In the genomic region with DNA sequence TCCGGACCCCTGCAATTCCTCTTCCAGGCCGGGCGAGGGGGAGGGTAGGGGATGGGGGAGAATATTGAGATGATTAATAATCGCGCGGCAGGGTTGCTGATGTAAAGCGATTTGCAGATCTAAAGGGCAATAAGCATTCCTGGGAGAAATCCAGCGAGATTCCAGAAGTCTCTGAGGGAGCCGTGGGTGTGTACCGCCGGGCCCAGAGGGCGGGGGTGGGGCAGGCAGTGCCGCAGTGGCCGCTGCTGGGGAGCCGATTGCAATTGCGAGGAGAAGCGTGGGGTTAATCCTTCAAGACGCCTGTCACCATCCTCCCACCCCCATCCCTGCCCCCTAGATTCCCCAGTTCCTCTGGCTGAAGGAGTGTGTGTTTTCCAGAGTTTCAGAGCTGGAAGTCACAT, we compare ENCODE assay signal across 8 cellular contexts. TPM values are rescaled to one million over a fixed set of nuclear protein-coding genes. Genes with fewer than 3 reads are reported as not detected.
DNase-seq lines count a peak whose midpoint lies in the region; ATAC-seq and TF ChIP-seq lines count a peak whose summit lies in the region.

No MANE protein-coding gene starts in this region.

- H3K9me3 ChIP-seq in SJCRH30 (replicated peaks) (no peaks in the 10 kb centered on the region), lung (ENCODE audit: control insufficient read depth in 2 of 2, insufficient read depth in 1 of 2, low read length in 1 of 2) (no peaks in the 10 kb centered on the region), subcutaneous abdominal adipose tissue (ENCODE audit: control insufficient read depth in 5 of 5, low read length in 5 of 5) (no peaks in the 10 kb centered on the region)
- H3K9me3 ChIP-seq in effector memory CD4-positive, alpha-beta T cell (ENCODE audit: control insufficient read depth, low read length), result no peaks in the 10 kb centered on the region

- H3K27me3 Mint-ChIP-seq in activated CD4-positive, alpha-beta T cell treated with anti-CD3 and anti-CD28 coated beads for 36 hours, result no peaks in the 10 kb centered on the region

- no peaks in the 10 kb centered on the region for H3K36me3 Mint-ChIP-seq in activated CD4-positive, alpha-beta T cell treated with anti-CD3 and anti-CD28 coated beads for 36 hours (ENCODE audit: low read depth)

- H3K9ac ChIP-seq in subcutaneous abdominal adipose tissue (ENCODE audit: low read length in 5 of 5), result peak overlapping the region; percentile 78 to 92 (median 82)

- H3K4me3 Mint-ChIP-seq in activated CD4-positive, alpha-beta T cell treated with anti-CD3 and anti-CD28 coated beads for 36 hours, result peak overlapping the region; percentile 69

- POLR2A ChIA-PET in activated CD4-positive, alpha-beta T cell treated with anti-CD3 and anti-CD28 coated beads for 36 hours (lab: Charles Lee), result interaction anchor here (1.6 to 2.1 kb wide), 2 partner anchors 11 to 48 kb away, joined by 6 to 7 read pairs; no protein-coding TSS in a partner anchor

- H3K27me3 ChIP-seq in SJCRH30 (no peaks in the 10 kb centered on the region), lung (ENCODE audit: control insufficient read depth, insufficient read depth) (no peaks in the 10 kb centered on the region), subcutaneous abdominal adipose tissue (ENCODE audit: control insufficient read depth in 5 of 5, insufficient read depth in 4 of 5, low read length in 5 of 5) (no peaks in the 10 kb centered on the region)
- H3K27me3 ChIP-seq in effector memory CD4-positive, alpha-beta T cell (replicated peaks; ENCODE audit: control insufficient read depth, insufficient read depth, low read length, poor library complexity, severe bottlenecking), result no peaks in the 10 kb centered on the region

- no peaks in the 10 kb centered on the region for H3K9me3 Mint-ChIP-seq in activated CD4-positive, alpha-beta T cell treated with anti-CD3 and anti-CD28 coated beads for 36 hours (ENCODE audit: low read depth)

- peak; percentile 55 for DNase-seq in activated CD4-positive, alpha-beta T cell treated with anti-CD3 and anti-CD28 coated beads for 36 hours
- no peak for DNase-seq in activated CD4-positive, alpha-beta T cell treated with anti-CD3 and anti-CD28 coated beads for 1 hour
- peak; percentile 21 to 40 for DNase-seq in SJCRH30
- DNase-seq in effector memory CD4-positive, alpha-beta T cell, result no peak
- peak; percentile 69 for DNase-seq in lung (ENCODE audit: low spot score)
- DNase-seq in HPDE6-E6E7 (ENCODE audit: extremely low spot score), result no peak

- 1 to 2% methylated on average over 17 to 18 of the region's 18 CpGs for WGBS in lung, 2 donors

- peaks cover 22% of the 10 kb centered on the region for H3K4me1 Mint-ChIP-seq in activated CD4-positive, alpha-beta T cell treated with anti-CD3 and anti-CD28 coated beads for 36 hours

- TF ChIP-seq CTCF in lung (IDR thresholded peaks at IDR 0.05; ENCODE audit: control extremely low read depth, extremely low read depth), result no peak

- no peaks in the 10 kb centered on the region for H3K4me1 ChIP-seq in SJCRH30
- H3K4me1 ChIP-seq in effector memory CD4-positive, alpha-beta T cell (ENCODE audit: control insufficient read depth, insufficient read depth, low read length, poor library complexity, severe bottlenecking), result peaks cover 20% of the 10 kb centered on the region
- H3K4me1 ChIP-seq in lung (ENCODE audit: control insufficient read depth in 2 of 2, insufficient read depth in 2 of 2, low read length in 2 of 2), result peaks cover 3 to 12% of the 10 kb centered on the region in 2 donors
- H3K4me1 ChIP-seq in subcutaneous abdominal adipose tissue (ENCODE audit: control insufficient read depth in 5 of 5, insufficient read depth in 5 of 5, low read length in 5 of 5), result peaks cover 15 to 64% (median 46%) of the 10 kb centered on the region in 5 donors

- H3K27ac ChIP-seq in SJCRH30 (no peak overlapping the region), lung (ENCODE audit: low read depth in 1 of 2, low read length in 1 of 2) (peak overlapping the region; percentile 94 to 96), subcutaneous abdominal adipose tissue (ENCODE audit: low read depth, low read length) (peak overlapping the region; percentile 94)
- peak overlapping the region; percentile 92 for H3K27ac ChIP-seq in effector memory CD4-positive, alpha-beta T cell (ENCODE audit: insufficient read depth, low read length, poor library complexity, severe bottlenecking)

- ATAC-seq in activated CD4-positive, alpha-beta T cell treated with anti-CD3 and anti-CD28 coated beads for 36 hours, result no peak
- no peak for ATAC-seq in lung (ENCODE audit: insufficient read depth, low FRiP score)
- ATAC-seq in HG03045 (IDR thresholded peaks at IDR 0.05; ENCODE audit: unreplicated experiment), result no peak

- H3K4me3 ChIP-seq in SJCRH30, result peak overlapping the region; percentile 69
- peak overlapping the region; percentile 64 for H3K4me3 ChIP-seq in effector memory CD4-positive, alpha-beta T cell (ENCODE audit: insufficient read depth, low read depth, low read length, poor library complexity, severe bottlenecking)
- H3K4me3 ChIP-seq in lung, result no peak overlapping the region
- H3K4me3 ChIP-seq in subcutaneous abdominal adipose tissue (ENCODE audit: low read depth in 1 of 5, low read length in 5 of 5), result peak overlapping the region; percentile 55 to 90 (median 73)

- H3K36me3 ChIP-seq in SJCRH30 (no peaks in the 10 kb centered on the region), lung (ENCODE audit: control insufficient read depth in 2 of 2, insufficient read depth in 2 of 2, low read length in 2 of 2) (no peaks in the 10 kb centered on the region), subcutaneous abdominal adipose tissue (ENCODE audit: control insufficient read depth in 5 of 5, insufficient read depth in 5 of 5, low read length in 5 of 5) (no peaks in the 10 kb centered on the region)
- H3K36me3 ChIP-seq in effector memory CD4-positive, alpha-beta T cell (ENCODE audit: control insufficient read depth, insufficient read depth, low read length), result no peaks in the 10 kb centered on the region

- CTCF ChIA-PET in activated CD4-positive, alpha-beta T cell treated with anti-CD3 and anti-CD28 coated beads for 36 hours (lab: Charles Lee), result interaction anchor here (0.6 to 13.1 kb wide), 28 partner anchors 8 to 688 kb away, joined by 3 to 221 read pairs (median 5); a partner anchor contains a TSS

- intact Hi-C loops in activated CD4-positive, alpha-beta T cell treated with anti-CD3 and anti-CD28 coated beads for 36 hours (cut with DNase I, micrococcal nuclease), result loop anchor here (1.0 to 10.0 kb wide), 5 partner anchors 16 to 350 kb away; a partner anchor contains a TSS

- H3K27ac Mint-ChIP-seq in activated CD4-positive, alpha-beta T cell treated with anti-CD3 and anti-CD28 coated beads for 36 hours, result no peak overlapping the region

RNA-seq across cellular contexts. Expression of a gene that starts 16.4 kb away (rescaled TPM):
- total RNA-seq in activated CD4-positive, alpha-beta T cell treated with anti-CD3 and anti-CD28 coated beads for 36 hours, result 10 to 100 TPM; 16.0 to 21.1 TPM
- total RNA-seq in SJCRH30 (2014; rRNA removed; shearing (Covaris generic)), result 2.9 and 3.1 TPM in 2 replicates
- 100 to 1,000 TPM in 1 of 2 donors, 10 to 100 TPM in 1; 63.7 to 123 TPM for total RNA-seq in lung
- 100 to 1,000 TPM; 139 to 879 TPM for polyA plus RNA-seq in lung

Comparison
In these comparisons a context has a peak if more than half of its experiments do, and no peak if none do; other contexts are left out.
1. DNase-seq: peak in activated CD4-positive, alpha-beta T cell treated with anti-CD3 and anti-CD28 coated beads for 36 hours (single experiment), SJCRH30 (2 of 2) and lung (single experiment); none in activated CD4-positive, alpha-beta T cell treated with anti-CD3 and anti-CD28 coated beads for 1 hour (single experiment), effector memory CD4-positive, alpha-beta T cell (0 of 3) and HPDE6-E6E7 (single experiment).